In the genomic region with DNA sequence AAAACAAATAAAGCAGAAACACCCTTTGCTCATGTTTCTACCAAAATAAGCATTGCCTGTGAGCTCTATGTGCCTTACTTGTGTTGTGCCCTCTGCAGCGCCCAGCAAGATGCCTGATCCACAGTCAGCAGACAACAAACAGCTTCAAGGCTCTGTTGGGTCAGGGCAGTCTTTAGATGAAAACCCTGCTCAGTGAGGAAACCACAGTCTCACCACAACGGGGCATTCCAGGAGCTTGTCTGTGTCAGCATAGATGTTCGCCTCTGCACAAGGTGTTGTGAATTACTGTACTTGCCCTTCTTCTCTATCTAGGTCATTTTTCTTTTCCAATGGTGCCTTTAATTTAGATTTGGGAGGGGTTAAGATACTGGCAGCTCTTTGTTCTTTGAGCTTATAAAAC, we compare ENCODE assay signal across 16 cellular contexts.
A peak's percentile ranks its signal among the peaks of the same experiment; 100 is the strongest.
DNase-seq lines count a peak whose midpoint lies in the region; ATAC-seq and TF ChIP-seq lines count a peak whose summit lies in the region.
"Had no signal": no experiment of that assay in that cellular context is flagged by ENCODE, and none has a peak within 500 bp of the region (broad histone marks: within the 10 kb centered on the region; RNA-seq: fewer than 3 reads in every experiment).

No MANE protein-coding gene starts in this region.

- no peaks in the 10 kb centered on the region for H3K9me3 ChIP-seq in osteoblast (ENCODE audit: low read depth, low read length)

- no peaks in the 10 kb centered on the region for H3K4me1 Mint-ChIP-seq in effector memory CD8-positive, alpha-beta T cell (ENCODE audit: low read depth in 2 of 2)

- H4K20me1 ChIP-seq in osteoblast (ENCODE audit: insufficient read depth, low read length), result no peaks in the 10 kb centered on the region

- H3K36me3 ChIP-seq in osteoblast (ENCODE audit: insufficient read depth, low read length), result no peaks in the 10 kb centered on the region

- H3K27me3 Mint-ChIP-seq in effector memory CD8-positive, alpha-beta T cell, result peaks cover 0 to 10% of the 10 kb centered on the region in 2 donors
- H3K27me3 Mint-ChIP-seq: activated CD4-positive, alpha-beta T cell treated with anti-CD3 and anti-CD28 coated beads, Interleukin-2, amount 10 ng/mL, durations not matched to agents 7 days and 5 days had no signal

- in situ Hi-C loops in SK-MEL-5 (cut with HindIII; ENCODE audit: low pct_unique_long_range_greater_than_20kb, low sequenced_read_pairs), result no loop called here

- no peak overlapping the region for H3K27ac ChIP-seq in osteoblast (ENCODE audit: low read depth, low read length)
- H3K27ac ChIP-seq: hepatocyte, parathyroid adenoma had no signal

- H3K9me3 Mint-ChIP-seq in effector memory CD8-positive, alpha-beta T cell, result peaks cover 11 to 22% of the 10 kb centered on the region in 2 donors
- H3K9me3 Mint-ChIP-seq: activated CD4-positive, alpha-beta T cell treated with anti-CD3 and anti-CD28 coated beads, Interleukin-2, amount 10 ng/mL, durations not matched to agents 7 days and 5 days had no signal

- H2AFZ ChIP-seq in osteoblast (ENCODE audit: low read length), result no peak overlapping the region
- H2AFZ ChIP-seq: hepatocyte, parathyroid adenoma had no signal

- peaks cover 20% of the 10 kb centered on the region for H3K27me3 ChIP-seq in osteoblast (ENCODE audit: insufficient read depth, low read length)
- H3K27me3 ChIP-seq: hepatocyte had no signal

- H3K4me2 ChIP-seq in osteoblast (ENCODE audit: insufficient read depth, low read length), result no peak overlapping the region
- H3K4me2 ChIP-seq: hepatocyte had no signal

- H3K4me3 ChIP-seq in osteoblast (ENCODE audit: insufficient read depth, low read length), result no peak overlapping the region
- H3K4me3 ChIP-seq: hepatocyte had no signal

- peak; percentile 41 for DNase-seq in NK-92 treated with Interleukin-12 subunit alpha and Interleukin-12 subunit beta, amount 100 ng/mL, for 24 hours (lab: John Stamatoyannopoulos, UW)
- DNase-seq in NK-92 (lab: John Stamatoyannopoulos, UW; ENCODE audit: unreplicated experiment) (no peak), SK-MEL-5 (ENCODE audit: low read depth, low spot score) (peak; percentile 56), osteoblast (ENCODE audit: insufficient read length, low spot score, missing footprints) (peak; percentile 21), GDM1 (lab: John Stamatoyannopoulos, UW) (no peak)
- no peak for DNase-seq in effector memory CD8-positive, alpha-beta T cell
- DNase-seq: 8988T; activated CD4-positive, alpha-beta T cell treated with anti-CD3 and anti-CD28 coated beads, Interleukin-2, amount 10 ng/mL, durations not matched to agents 7 days and 5 days; effector memory CD4-positive, alpha-beta T cell; NCI-H1105; NCI-H748 treated with DMSO at 0.1 percent for 48 hours had no signal

- TF ChIP-seq CTCF in osteoblast (IDR thresholded peaks at IDR 0.05; ENCODE audit: extremely low read depth, low read depth, low read length), result no peak

- H3K79me2 ChIP-seq in osteoblast (ENCODE audit: insufficient read depth, low read length), result no peaks in the 10 kb centered on the region
- H3K79me2 ChIP-seq: hepatocyte, parathyroid adenoma had no signal

- no peak overlapping the region for H3K4me3 Mint-ChIP-seq in effector memory CD8-positive, alpha-beta T cell
- H3K4me3 Mint-ChIP-seq: activated CD4-positive, alpha-beta T cell treated with anti-CD3 and anti-CD28 coated beads, Interleukin-2, amount 10 ng/mL, durations not matched to agents 7 days and 5 days; activated naive CD8-positive, alpha-beta T cell had no signal

- peak; percentile 77 for ATAC-seq in HG02763 (IDR thresholded peaks at IDR 0.05; ENCODE audit: unreplicated experiment)
- no peak for ATAC-seq in HG03139 (IDR thresholded peaks at IDR 0.05; ENCODE audit: unreplicated experiment)
- no peak for ATAC-seq in effector memory CD8-positive, alpha-beta T cell (replicated peaks)

- no peak overlapping the region for H3K27ac Mint-ChIP-seq in effector memory CD8-positive, alpha-beta T cell
- H3K27ac Mint-ChIP-seq: activated CD4-positive, alpha-beta T cell treated with anti-CD3 and anti-CD28 coated beads, Interleukin-2, amount 10 ng/mL, durations not matched to agents 7 days and 5 days; activated naive CD8-positive, alpha-beta T cell had no signal

- no peaks in the 10 kb centered on the region for H3K4me1 ChIP-seq in osteoblast (ENCODE audit: insufficient read depth, low read length)
- H3K4me1 ChIP-seq: parathyroid adenoma had no signal

- H3K36me3 Mint-ChIP-seq in effector memory CD8-positive, alpha-beta T cell (ENCODE audit: insufficient read depth), result no peaks in the 10 kb centered on the region
- H3K36me3 Mint-ChIP-seq: activated naive CD8-positive, alpha-beta T cell had no signal

Comparison
In these comparisons a context has a peak if more than half of its experiments do, and no peak if none do; other contexts are left out.
1. DNase-seq: peak in NK-92 treated with Interleukin-12 subunit alpha and Interleukin-12 subunit beta, amount 100 ng/mL, for 24 hours (single experiment), SK-MEL-5 (single experiment) and osteoblast (single experiment); none in NK-92 (single experiment), GDM1 (single experiment) and effector memory CD8-positive, alpha-beta T cell (0 of 3).